In the genomic region with DNA sequence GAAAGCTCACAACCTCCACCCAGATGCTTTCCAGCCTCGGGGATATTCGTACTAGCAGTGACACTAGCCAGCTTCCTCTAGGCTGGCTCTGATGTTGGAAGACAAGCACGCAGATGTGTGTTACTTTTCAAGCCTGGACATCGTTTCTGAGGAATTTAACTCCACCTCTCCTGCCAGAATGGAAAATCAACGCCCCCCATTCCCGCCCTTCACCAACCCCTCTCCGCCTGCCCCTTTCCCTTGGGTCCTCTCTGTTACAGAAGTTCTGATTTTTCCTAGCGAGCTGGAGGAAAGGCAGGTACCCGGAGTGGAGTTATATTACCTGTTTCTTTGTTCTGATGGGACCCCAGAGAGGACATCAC, we compare ENCODE assay signal across 7 cellular contexts. TPM values are rescaled to one million over a fixed set of nuclear protein-coding genes. Genes with fewer than 3 reads are reported as not detected.
DNase-seq lines count a peak whose midpoint lies in the region; ATAC-seq and TF ChIP-seq lines count a peak whose summit lies in the region.

No MANE protein-coding gene starts in this region.

- intact Hi-C loops in thyroid gland (cut with DNase I) = no loop called here

- peak overlapping the region; percentile 51 for H3K9ac ChIP-seq in endocrine pancreas (ENCODE audit: control insufficient read depth, insufficient read depth, low read length)

- TF ChIP-seq CTCF in WI38 (IDR thresholded peaks at IDR 0.05; ENCODE audit: low read depth, low read length) (no peak), thyroid gland (IDR thresholded peaks at IDR 0.05) (no peak)

- H3K27me3 ChIP-seq in endocrine pancreas (ENCODE audit: control insufficient read depth, insufficient read depth, low read length) (no peaks in the 10 kb centered on the region), thyroid gland (no peaks in the 10 kb centered on the region)

- H3K4me3 ChIP-seq in WI38 (ENCODE audit: low read depth, low read length) (peak overlapping the region; percentile 68), endocrine pancreas (ENCODE audit: control insufficient read depth, insufficient read depth, low read length) (peak overlapping the region; percentile 78), thyroid gland (replicated peaks in 1 of 3) (peak overlapping the region; percentile 22 to 56 (median 55))

- no peaks in the 10 kb centered on the region for H3K36me3 ChIP-seq in endocrine pancreas (ENCODE audit: control insufficient read depth, insufficient read depth, low read length)
- H3K36me3 ChIP-seq in thyroid gland = no peaks in the 10 kb centered on the region

- peak; percentile 22 for ATAC-seq in HG02610 (IDR thresholded peaks at IDR 0.05; ENCODE audit: unreplicated experiment)

- WGBS in thyroid gland, 2 donors = 0% methylated on average over 9 of the region's 9 CpGs

- peak; percentile 52 for DNase-seq in GM03348 (ENCODE audit: low spot score)
- DNase-seq in NCI-H2029 (lab: John Stamatoyannopoulos, UW) = peak; percentile 47
- DNase-seq in lung microvascular endothelial cell (ENCODE audit: low read depth in 2 of 2) = peak; percentile 47 to 61
- DNase-seq in thyroid gland = peak; percentile 27 to 48

- TF ChIP-seq POLR2A in thyroid gland (IDR thresholded peaks at IDR 0.05) = peak in 1 of 2 donors; percentile 29

- H3K4me1 ChIP-seq in endocrine pancreas (ENCODE audit: control insufficient read depth, insufficient read depth, low read length) = peaks cover 3% of the 10 kb centered on the region
- peaks cover 11 to 17% of the 10 kb centered on the region in 2 donors for H3K4me1 ChIP-seq in thyroid gland

- H3K9me3 ChIP-seq in endocrine pancreas (ENCODE audit: control insufficient read depth, low read length) (no peaks in the 10 kb centered on the region), thyroid gland (no peaks in the 10 kb centered on the region)

- peak overlapping the region; percentile 86 to 92 (median 91) for H3K27ac ChIP-seq in thyroid gland

RNA-seq across cellular contexts. Expression of a gene that starts 0.5 kb away (rescaled TPM):
- 55.8 and 68.1 TPM in 2 replicates for total RNA-seq in lung microvascular endothelial cell
- 100 to 1,000 TPM in 2 of 4 donors, 10 to 100 TPM in 2; 95.7 to 125 (median 104) TPM for total RNA-seq in thyroid gland

RNA-seq across cellular contexts. Expression of a gene that starts 45.6 kb away (rescaled TPM):
- total RNA-seq in lung microvascular endothelial cell (71.3 and 71.8 TPM in 2 replicates), thyroid gland (100 to 1,000 TPM in 1 of 4 donors, 10 to 100 TPM in 3; 84.5 to 105 (median 98.5) TPM)

Comparison
In these comparisons a context has a peak if more than half of its experiments do, and no peak if none do; other contexts are left out.
1. Peak in every context shown above with its lines: DNase-seq, ATAC-seq, H3K4me3 ChIP-seq and H3K27ac ChIP-seq.